8 cellular contexts compared by ENCODE assay signal in the genomic region with DNA sequence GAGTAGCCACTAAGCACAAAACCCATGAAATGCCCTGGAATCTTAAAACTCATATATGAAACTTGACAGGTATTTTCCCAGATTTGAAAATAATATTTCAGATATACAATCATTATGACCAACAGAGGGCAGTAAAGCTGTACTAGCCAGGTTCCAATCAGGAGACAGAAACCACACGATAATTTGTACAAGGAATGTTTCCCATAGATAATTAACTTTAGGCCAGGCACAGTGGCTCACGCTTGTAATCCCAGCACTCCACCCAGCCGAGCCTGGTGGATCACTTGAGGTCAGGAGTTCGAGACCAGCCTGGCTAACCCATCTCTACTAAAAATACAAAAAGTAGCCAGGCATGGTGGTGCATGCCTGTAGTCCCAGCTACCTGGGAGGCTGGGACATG. TPM values are rescaled to one million over a fixed set of nuclear protein-coding genes. Genes with fewer than 3 reads are reported as not detected.
DNase-seq lines count a peak whose midpoint lies in the region; ATAC-seq and TF ChIP-seq lines count a peak whose summit lies in the region.

No MANE protein-coding gene starts in this region.

- intact Hi-C loops in PC-9 (cut with micrococcal nuclease; ENCODE audit: unreplicated experiment): loop anchor here (5.0 to 10.0 kb wide), 3 partner anchors 562 to 834 kb away; no protein-coding TSS in a partner anchor

- CTCF ChIA-PET in AG04449 (lab: Yijun Ruan, JAX): interaction anchor here (0.9 to 4.3 kb wide), 22 partner anchors 9 to 485 kb away, joined by 3 to 45 read pairs (median 6); a partner anchor contains a TSS
- CTCF ChIA-PET in PC-9 (lab: Charles Lee): interaction anchor here (0.7 kb wide), 1 partner anchor 864 kb away, joined by 3 read pairs; no protein-coding TSS in a partner anchor

- BruUV-seq in PC-9 (replicated peaks; lab: Mats Ljungman, UMichigan): no TSS peak

- DNase-seq in AG04449 (ENCODE audit: low read depth, low spot score) (no peak), GM13976 (ENCODE audit: low spot score) (no peak), PC-9 (peak in 1 of 2 experiments; percentile 48), foreskin fibroblast (peak in 1 of 2 donors; percentile 57), iPS-NIHi11 (ENCODE audit: low spot score) (no peak), T-helper 9 cell (no peak), NCI-H1092 treated with DMSO at 0.1 percent for 48 hours (lab: John Stamatoyannopoulos, UW) (no peak)

- peaks cover 3% of the 10 kb centered on the region; the same call in 1 of the 2 replicates for H3K9me3 ChIP-seq in PC-9 (ENCODE audit: insufficient read depth, low read depth)

- peaks cover 4% of the 10 kb centered on the region; the same call in 1 of the 2 replicates for H3F3A ChIP-seq in PC-9 (ENCODE audit: insufficient read depth, low read depth)

- H3K4me1 ChIP-seq in PC-9 (replicated peaks; ENCODE audit: insufficient read depth): no peaks in the 10 kb centered on the region

- peaks cover 39% of the 10 kb centered on the region for H3K27me3 ChIP-seq in PC-9 (ENCODE audit: insufficient read depth, low read depth)

- in situ Hi-C loops in GM13976 (cut with MboI; ENCODE audit: low sequenced_read_pairs, unreplicated experiment): no loop called here

- no peaks in the 10 kb centered on the region; the same call in 1 of the 2 replicates for H4K20me1 ChIP-seq in PC-9 (ENCODE audit: insufficient read depth)

- peak; percentile 20 for TF ChIP-seq CTCF in AG04449 (IDR thresholded peaks at IDR 0.05; ENCODE audit: insufficient read depth, low read length, missing control alignments)
- TF ChIP-seq CTCF in GM13976 (IDR thresholded peaks at IDR 0.05; ENCODE audit: borderline replicate concordance, control extremely low read depth, extremely low read depth, insufficient read depth, missing control alignments): peak; percentile 6
- TF ChIP-seq CTCF in PC-9 (conservative IDR thresholded peaks at IDR 0.05): peak; percentile 65
- TF ChIP-seq CTCF in foreskin fibroblast (IDR thresholded peaks at IDR 0.05; ENCODE audit: low read depth, low read length): peak; percentile 33

- no peaks in the 10 kb centered on the region for H3K9me2 ChIP-seq in PC-9 (ENCODE audit: insufficient read depth)

- no peak overlapping the region for H3K27ac ChIP-seq in PC-9

- no peaks in the 10 kb centered on the region for H3K79me2 ChIP-seq in PC-9 (ENCODE audit: low read depth)

- POLR2A ChIA-PET in AG04449 (lab: Yijun Ruan, JAX) (no interaction called here), PC-9 (lab: Charles Lee; ENCODE audit: unreplicated experiment) (no interaction called here)

- no peak for ATAC-seq in HG03175 (IDR thresholded peaks at IDR 0.05; ENCODE audit: unreplicated experiment)

- H3K36me3 ChIP-seq in PC-9 (ENCODE audit: low read depth): no peaks in the 10 kb centered on the region

- no peak overlapping the region for H2AFZ ChIP-seq in PC-9

- H3K4me3 ChIP-seq in AG04449 (ENCODE audit: low read depth, low read length): no peak overlapping the region
- no peak overlapping the region for H3K4me3 ChIP-seq in PC-9
- H3K4me3 ChIP-seq in foreskin fibroblast (ENCODE audit: low read depth in 1 of 2, low read length in 2 of 2): no peak overlapping the region

- no peak overlapping the region for H3K4me2 ChIP-seq in PC-9

RNA-seq across cellular contexts. Expression of a gene that starts 31.0 kb away (rescaled TPM):
- 63.8 and 80.6 TPM in 2 replicates for total RNA-seq in PC-9 (2021)

Comparison
In these comparisons a context has a peak if more than half of its experiments do, and no peak if none do; other contexts are left out.
1. CTCF ChIP-seq: peak in every context shown above with its lines; median percentile 65 in PC-9; 33 in foreskin fibroblast; 20 in AG04449; 6 in GM13976.